In genomic region chr6:159039885-159040258, GRCh38 we compare ENCODE assay signal across 14 cellular contexts. TPM values are rescaled to one million over a fixed set of nuclear protein-coding genes. Genes with fewer than 3 reads are reported as not detected.
DNase-seq lines count a peak whose midpoint lies in the region; ATAC-seq and TF ChIP-seq lines count a peak whose summit lies in the region.
"Had no signal": no experiment of that assay in that cellular context is flagged by ENCODE, and none has a peak within 500 bp of the region (broad histone marks: within the 10 kb centered on the region; RNA-seq: fewer than 3 reads in every experiment).

No MANE protein-coding gene starts in this region.

- TF ChIP-seq POLR2A in upper lobe of left lung (IDR thresholded peaks at IDR 0.05) = no peak

- H3K27me3 Mint-ChIP-seq in activated naive CD4-positive, alpha-beta T cell treated with anti-CD3 and anti-CD28 coated beads, Interleukin-2, amount 50 U/mL, for 24 hours = no peaks in the 10 kb centered on the region
- H3K27me3 Mint-ChIP-seq in T-helper 17 cell (no peaks in the 10 kb centered on the region), immature natural killer cell (ENCODE audit: low read depth in 3 of 3) (peaks cover 13 to 53% (median 47%) of the 10 kb centered on the region in 3 donors)

- H3K9me3 Mint-ChIP-seq in activated naive CD4-positive, alpha-beta T cell treated with anti-CD3 and anti-CD28 coated beads, Interleukin-2, amount 50 U/mL, for 24 hours = no peaks in the 10 kb centered on the region
- H3K9me3 Mint-ChIP-seq in immature natural killer cell = no peaks in the 10 kb centered on the region

- no peaks in the 10 kb centered on the region for H3K27me3 ChIP-seq in upper lobe of left lung
- H3K27me3 ChIP-seq: adrenal gland had no signal

- H3K27ac ChIP-seq in upper lobe of left lung = peak overlapping the region; percentile 71 to 76 (median 74)
- H3K27ac ChIP-seq: psoas muscle, SK-N-MC had no signal

- 51 to 69% methylated on average over 1 of the region's 1 CpG for WGBS in upper lobe of left lung, 2 donors

- peaks cover 67% of the 10 kb centered on the region for H3K36me3 Mint-ChIP-seq in activated naive CD4-positive, alpha-beta T cell treated with anti-CD3 and anti-CD28 coated beads, Interleukin-2, amount 50 U/mL, for 24 hours
- peaks cover 21% of the 10 kb centered on the region for H3K36me3 Mint-ChIP-seq in T-helper 17 cell (ENCODE audit: low read depth)
- peaks cover 66 to 92% (median 77%) of the 10 kb centered on the region in 3 donors for H3K36me3 Mint-ChIP-seq in immature natural killer cell

- H3K9me3 ChIP-seq in T-helper 17 cell (ENCODE audit: control insufficient read depth, low read length, poor library complexity, severe bottlenecking) (peaks cover 4% of the 10 kb centered on the region), upper lobe of left lung (no peaks in the 10 kb centered on the region)
- H3K9me3 ChIP-seq: adrenal gland, psoas muscle had no signal

- no peak overlapping the region for H3K4me3 ChIP-seq in upper lobe of left lung
- H3K4me3 ChIP-seq: adrenal gland, coronary artery, psoas muscle, SK-N-MC had no signal

- peaks cover 52% of the 10 kb centered on the region for H3K4me1 Mint-ChIP-seq in activated naive CD4-positive, alpha-beta T cell treated with anti-CD3 and anti-CD28 coated beads, Interleukin-2, amount 50 U/mL, for 24 hours
- peaks cover 59% of the 10 kb centered on the region for H3K4me1 Mint-ChIP-seq in T-helper 17 cell
- peaks cover 80 to 88% of the 10 kb centered on the region in 2 donors for H3K4me1 Mint-ChIP-seq in immature natural killer cell

- peaks cover 3 to 18% (median 13%) of the 10 kb centered on the region in 4 donors for H3K4me1 ChIP-seq in upper lobe of left lung
- H3K4me1 ChIP-seq: psoas muscle had no signal

- no peak for ATAC-seq in T-helper 17 cell
- no peak for ATAC-seq in upper lobe of left lung (ENCODE audit: low FRiP score in 2 of 2)
- no peak for ATAC-seq in GM21825 (IDR thresholded peaks at IDR 0.05; ENCODE audit: unreplicated experiment)

- DNase-seq in activated naive CD4-positive, alpha-beta T cell treated with Interleukin-2 at 50 U/mL for 16 hours = no peak
- no peak for DNase-seq in T-helper 17 cell
- no peak for DNase-seq in immature natural killer cell
- no peak for DNase-seq in upper lobe of left lung
- no peak for DNase-seq in SW 1271 (lab: John Stamatoyannopoulos, UW)
- no peak for DNase-seq in NCI-H1694 (lab: John Stamatoyannopoulos, UW)
- DNase-seq: NCI-H1930; psoas muscle; stimulated activated CD4-positive, alpha-beta T cell treated with anti-CD3 and anti-CD28 coated beads, Interleukin-2, amount 100 ng/mL, for 24 hours had no signal

- no peak for TF ChIP-seq EP300 in upper lobe of left lung (IDR thresholded peaks at IDR 0.05)

- peaks cover 0 to 20% (median 5%) of the 10 kb centered on the region in 4 donors for H3K36me3 ChIP-seq in upper lobe of left lung
- H3K36me3 ChIP-seq: adrenal gland had no signal

- no peak for TF ChIP-seq CTCF in upper lobe of left lung (IDR thresholded peaks at IDR 0.05)

- peak overlapping the region; percentile 98 for H3K27ac Mint-ChIP-seq in activated naive CD4-positive, alpha-beta T cell treated with anti-CD3 and anti-CD28 coated beads, Interleukin-2, amount 50 U/mL, for 24 hours
- H3K27ac Mint-ChIP-seq in T-helper 17 cell = peak overlapping the region; percentile 99
- H3K27ac Mint-ChIP-seq in immature natural killer cell = peak overlapping the region; percentile 96 to 99 (median 98)

- H3K4me3 Mint-ChIP-seq in activated naive CD4-positive, alpha-beta T cell treated with anti-CD3 and anti-CD28 coated beads, Interleukin-2, amount 50 U/mL, for 24 hours = peak overlapping the region; percentile 96
- H3K4me3 Mint-ChIP-seq in T-helper 17 cell = peak overlapping the region; percentile 96
- H3K4me3 Mint-ChIP-seq in immature natural killer cell = peak overlapping the region; percentile 100

RNA-seq across cellular contexts. Expression of gene TAGAP, which starts 4.9 kb away (rescaled TPM):
- total RNA-seq in T-helper 17 cell (100 to 1,000 TPM; 269 to 340 TPM), upper lobe of left lung (10 to 100 TPM in 2 of 6 donors, 1 to 10 TPM in 4; 7.8 to 19.3 (median 8.8) TPM)
- polyA plus RNA-seq in immature natural killer cell = 100 to 1,000 TPM in 1 of 3 donors, 10 to 100 TPM in 2; 63.6 to 114 (median 84.4) TPM

RNA-seq across cellular contexts. Expression of gene RSPH3, which starts 39.9 kb away (rescaled TPM):
- total RNA-seq in T-helper 17 cell (1 to 10 TPM; 1.6 to 2.7 TPM), upper lobe of left lung (10 to 100 TPM; 14.7 to 22.0 (median 18.2) TPM)
- 1 to 10 TPM in 2 of 3 donors, not detected in 1; 2.0 to 3.1 TPM for polyA plus RNA-seq in immature natural killer cell

Comparison
In these comparisons a context has a peak if more than half of its experiments do, and no peak if none do; other contexts are left out.
1. RNA of gene TAGAP, which starts 4.9 kb away (total RNA-seq): 269 to 340 TPM in T-helper 17 cell; 7.8 to 19.3 TPM in upper lobe of left lung; every median in the first group is over 10 times any median in the second.
2. RNA of gene RSPH3, which starts 39.9 kb away (total RNA-seq): 14.7 to 22.0 TPM in upper lobe of left lung; 1.6 to 2.7 TPM in T-helper 17 cell; every median in the first group is over 4 times any median in the second.
3. Peak in every context shown above with its lines, with median percentiles within 50 percentile points of each other: H3K27ac Mint-ChIP-seq and H3K4me3 Mint-ChIP-seq.